8 cellular contexts compared by ENCODE assay signal in genomic region chr11:32792948-32793475, GRCh38. TPM values are rescaled to one million over a fixed set of nuclear protein-coding genes. Genes with fewer than 3 reads are reported as not detected.
DNase-seq lines count a peak whose midpoint lies in the region; ATAC-seq, FAIRE-seq and TF ChIP-seq lines count a peak whose summit lies in the region.

No MANE protein-coding gene starts in this region.

- FAIRE-seq in A549 (lab: Jason Lieb, UNC) = peak; percentile 32
- FAIRE-seq in GM18507 (lab: Jason Lieb, UNC) = peak; percentile 84

- TF ChIP-seq RAD21 in A549 (conservative IDR thresholded peaks at IDR 0.05 in 1 of 2, IDR thresholded peaks at IDR 0.05 in 1 of 2) = peak; percentile 82 to 90

- 0 out of 3 replicates have a peak, but pooled peaks cover 3% of the 10 kb centered on the region for H3K4me1 ChIP-seq in A549

- no peak for TF ChIP-seq POLR2A in A549 (IDR thresholded peaks at IDR 0.05; ENCODE audit: low read length)

- H3K4me3 ChIP-seq in A549 = peak overlapping the region; percentile 18; the same call in 1 of the 3 replicates

- no peak overlapping the region for H3K27ac ChIP-seq in A549

- DNase-seq in A549 (ENCODE audit: low read depth in 1 of 2, low spot score in 1 of 2) (peak; percentile 31), GM18507 (ENCODE audit: extremely low spot score, insufficient read length, low read depth) (peak; percentile 26), NCI-H446 treated with DMSO at 0.1 percent for 48 hours (lab: John Stamatoyannopoulos, UW) (peak; percentile 3), midbrain (lab: John Stamatoyannopoulos, UW) (peak; percentile 58)
- DNase-seq in activated CD4-positive, alpha-beta T cell treated with anti-CD3 and anti-CD28 coated beads, Interleukin-2, amount 50 U/mL, for 24 hours (ENCODE audit: low read depth in 1 of 2, low spot score in 1 of 2) = peak; percentile 29 to 59
- peak; percentile 44 for DNase-seq in effector CD4-positive, alpha-beta T cell
- DNase-seq in stimulated activated CD8-positive, alpha-beta memory T cell treated with anti-CD3 and anti-CD28 coated beads, Interleukin-4, amount 100 ng/mL, for 24 hours (ENCODE audit: low read depth) = peak; percentile 47

- CTCF ChIA-PET in A549 (lab: Yijun Ruan, JAX) = interaction anchor here (0.6 to 6.3 kb wide), 24 partner anchors 10 to 471 kb away, joined by 3 to 53 read pairs (median 4); no protein-coding TSS in a partner anchor

- TF ChIP-seq CTCF in A549 (IDR thresholded peaks at IDR 0.05) = peak; percentile 95

- ATAC-seq in A549 = peak; percentile 91 to 94
- peak; percentile 63 for ATAC-seq in HG03135 (IDR thresholded peaks at IDR 0.05; ENCODE audit: unreplicated experiment)

- no peaks in the 10 kb centered on the region for H3K9me3 ChIP-seq in A549

- WGBS in A549 (ENCODE audit: missing lambda C conversion rate) = 13% methylated on average over 13 of the region's 13 CpGs

- TF ChIP-seq EP300 in A549 (IDR thresholded peaks at IDR 0.05) = no peak

- H3K4me2 ChIP-seq in A549 = peak overlapping the region; percentile 84

- POLR2A ChIA-PET in A549 (lab: Yijun Ruan, JAX) = interaction anchor here (0.5 kb wide), 1 partner anchor 262 kb away, joined by 5 read pairs; no protein-coding TSS in a partner anchor

TF ChIP-seq in A549, 52 proteins besides CTCF, POLR2A, EP300 and RAD21:
- no peak for TF ChIP-seq E2F6 (IDR thresholded peaks at IDR 0.05; ENCODE audit: borderline replicate concordance, low read depth)
- no peak for TF ChIP-seq CBX2 (IDR thresholded peaks at IDR 0.05; ENCODE audit: borderline replicate concordance, low read depth)
- TF ChIP-seq KDM1A (IDR thresholded peaks at IDR 0.05; ENCODE audit: low read depth) = no peak
- no peak for TF ChIP-seq MYC (IDR thresholded peaks at IDR 0.05; ENCODE audit: borderline replicate concordance, low read length)
- TF ChIP-seq HEYL (CRISPR knock-in tag; IDR thresholded peaks at IDR 0.05) = no peak
- TF ChIP-seq SMC3 (IDR thresholded peaks at IDR 0.05) = peak; percentile 96
- TF ChIP-seq USF2 (IDR thresholded peaks at IDR 0.05) = no peak

RNA-seq across cellular contexts. Expression of gene CCDC73, which starts 1.4 kb away (rescaled TPM):
- polyA plus RNA-seq in A549 (2011; rRNA removed) (0.03 TPM in 2 replicates), A549 (2017; fragmentation: RNase III; extraction: RNeasy Plus Mini Kit Qiagen cat#74134 plus additional on column Dnase treatment) (0.03 TPM in 1 of 3 replicates, not detected in the others)
- polyA plus RNA-seq in A549 (2012; cell fraction: cytosol; rRNA removed) = not detected in 2 replicates
- polyA plus RNA-seq in A549 (2012; cell fraction: nucleus; rRNA removed) = not detected in 2 replicates
- not detected in 2 replicates for polyA minus RNA-seq in A549 (2011; rRNA and poly(A)+ RNA removed)

RNA-seq across cellular contexts. Expression of gene PRRG4, which starts 36.7 kb away (rescaled TPM):
- 0.83 and 0.85 TPM in 2 replicates for polyA plus RNA-seq in A549 (2011; rRNA removed)
- 0.12 and 0.19 TPM in 2 replicates for polyA plus RNA-seq in A549 (2012; cell fraction: cytosol; rRNA removed)
- 0.04 and 0.07 TPM in 2 replicates for polyA plus RNA-seq in A549 (2012; cell fraction: nucleus; rRNA removed)
- 0.72 to 1.4 TPM (median 1.3 TPM) in 3 replicates for polyA plus RNA-seq in A549 (2017; fragmentation: RNase III; extraction: RNeasy Plus Mini Kit Qiagen cat#74134 plus additional on column Dnase treatment)
- polyA minus RNA-seq in A549 (2011; rRNA and poly(A)+ RNA removed) = 0.58 and 0.79 TPM in 2 replicates

Comparison
In these comparisons a context has a peak if more than half of its experiments do, and no peak if none do; other contexts are left out.
1. DNase-seq: peak in every context shown above with its lines; median percentile 58 in midbrain; 47 in stimulated activated CD8-positive, alpha-beta memory T cell treated with anti-CD3 and anti-CD28 coated beads, Interleukin-4, amount 100 ng/mL, for 24 hours; 44 in activated CD4-positive, alpha-beta T cell treated with anti-CD3 and anti-CD28 coated beads, Interleukin-2, amount 50 U/mL, for 24 hours; 44 in effector CD4-positive, alpha-beta T cell; 31 in A549; 26 in GM18507; 3 in NCI-H446 treated with DMSO at 0.1 percent for 48 hours.